13 cellular contexts compared by ENCODE assay signal in genomic region chr16:53476867-53477266, GRCh38.
"Had no signal": no experiment of that assay in that cellular context is flagged by ENCODE, and none has a peak within 500 bp of the region (broad histone marks: within the 10 kb centered on the region; RNA-seq: fewer than 3 reads in every experiment).

No MANE protein-coding gene starts in this region.

- H3K9me3 ChIP-seq: esophagus squamous epithelium, psoas muscle, right lobe of liver, upper lobe of left lung had no signal

- H3K27ac Mint-ChIP-seq: nephron; stimulated activated memory B cell treated with anti-CD40 and anti-IgM and Interleukin-4, amounts not matched to agents 10 μg/mL and 1 μg/mL and 100 μg/mL, for 72 hours had no signal

- H3K4me3 ChIP-seq: cardiac muscle cell, esophagus squamous epithelium, psoas muscle, right lobe of liver, upper lobe of left lung had no signal

- H3K27me3 ChIP-seq: cardiac muscle cell, esophagus squamous epithelium, right lobe of liver, upper lobe of left lung had no signal

- H3K4me3 Mint-ChIP-seq: nephron; stimulated activated memory B cell treated with anti-CD40 and anti-IgM and Interleukin-4, amounts not matched to agents 10 μg/mL and 1 μg/mL and 100 μg/mL, for 72 hours had no signal

- DNase-seq: activated effector memory CD4-positive, alpha-beta T cell treated with Interleukin-2 at 50 U/mL for 16 hours; esophagus squamous epithelium; foreskin fibroblast; mammary epithelial cell; occipital lobe; psoas muscle; right lobe of liver; SHP77 treated with DMSO at 0.1 percent for 48 hours; T-helper 9 cell; upper lobe of left lung had no signal

- H3K27ac ChIP-seq: cardiac muscle cell, esophagus squamous epithelium, psoas muscle, right lobe of liver, upper lobe of left lung had no signal

- ATAC-seq: psoas muscle; right lobe of liver; stimulated activated memory B cell treated with anti-CD40 and anti-IgM and Interleukin-4, amounts not matched to agents 10 μg/mL and 1 μg/mL and 100 μg/mL, for 72 hours had no signal

- H3K27me3 Mint-ChIP-seq: stimulated activated memory B cell treated with anti-CD40 and anti-IgM and Interleukin-4, amounts not matched to agents 10 μg/mL and 1 μg/mL and 100 μg/mL, for 72 hours had no signal

- H3K4me1 Mint-ChIP-seq: nephron; stimulated activated memory B cell treated with anti-CD40 and anti-IgM and Interleukin-4, amounts not matched to agents 10 μg/mL and 1 μg/mL and 100 μg/mL, for 72 hours had no signal

- H3K4me1 ChIP-seq: esophagus squamous epithelium, psoas muscle, upper lobe of left lung had no signal
